In genomic region chr4:72744103-72744725, GRCh38 we compare ENCODE assay signal across 20 cellular contexts.
"Had no signal": no experiment of that assay in that cellular context is flagged by ENCODE, and none has a peak within 500 bp of the region (broad histone marks: within the 10 kb centered on the region; RNA-seq: fewer than 3 reads in every experiment).

No MANE protein-coding gene starts in this region.

- H3K9me3 ChIP-seq: esophagus muscularis mucosa, vagina had no signal

- H3K4me1 Mint-ChIP-seq: activated CD4-positive, alpha-beta T cell treated with anti-CD3 and anti-CD28 coated beads, Interleukin-2, amount 10 ng/mL, durations not matched to agents 24 days and 14 days; activated naive CD8-positive, alpha-beta T cell treated with anti-CD3 and anti-CD28 coated beads, Interleukin-2, amount 10 ng/mL, durations not matched to agents 7 days and 5 days had no signal

- H3K36me3 Mint-ChIP-seq: activated naive CD8-positive, alpha-beta T cell treated with anti-CD3 and anti-CD28 coated beads, Interleukin-2, amount 10 ng/mL, durations not matched to agents 7 days and 5 days; natural killer cell treated with Interleukin-12 subunit alpha and Interleukin-12 subunit beta and Interleukin-15 and Interleukin-18, amount 100 ng/mL, for 72 hours had no signal

- H3K27ac ChIP-seq: esophagus muscularis mucosa, foreskin keratinocyte, tibial nerve, vagina had no signal

- ATAC-seq: activated T-cell treated with anti-CD3 and anti-CD28 coated beads, Interleukin-2, amount 50 U/mL, for 72 hours; foreskin keratinocyte; natural killer cell treated with Interleukin-12 subunit alpha and Interleukin-12 subunit beta and Interleukin-15 and Interleukin-18, amount 100 ng/mL, for 72 hours; right cardiac atrium had no signal

- H3K27ac Mint-ChIP-seq: activated CD4-positive, alpha-beta T cell treated with anti-CD3 and anti-CD28 coated beads, Interleukin-2, amount 10 ng/mL, durations not matched to agents 24 days and 14 days; activated naive CD8-positive, alpha-beta T cell treated with anti-CD3 and anti-CD28 coated beads, Interleukin-2, amount 10 ng/mL, durations not matched to agents 7 days and 5 days; activated T-cell treated with anti-CD3 and anti-CD28 coated beads, Interleukin-2, amount 50 U/mL, for 72 hours; natural killer cell treated with Interleukin-12 subunit alpha and Interleukin-12 subunit beta and Interleukin-15 and Interleukin-18, amount 100 ng/mL, for 72 hours had no signal

- DNase-seq: activated CD4-positive, alpha-beta T cell treated with anti-CD3 and anti-CD28 coated beads, Interleukin-2, amount 10 ng/mL, durations not matched to agents 24 days and 14 days; activated CD4-positive, CD25-positive, alpha-beta regulatory T cell; activated CD8-positive, alpha-beta memory T cell treated with anti-CD3 and anti-CD28 coated beads, Interleukin-2, amount 50 U/mL, for 48 hours; activated gamma-delta T cell; activated naive CD8-positive, alpha-beta T cell treated with anti-CD3 and anti-CD28 coated beads, Interleukin-2, amount 10 ng/mL, durations not matched to agents 7 days and 5 days; activated T-cell treated with anti-CD3 and anti-CD28 coated beads, Interleukin-2, amount 50 U/mL, for 72 hours; anterior cingulate cortex; caudate nucleus; posterior cingulate gyrus; right cardiac atrium; stimulated activated CD4-positive, alpha-beta T cell treated with anti-CD3 and anti-CD28 coated beads, Interleukin-15, amount 100 ng/mL, for 24 hours; stimulated activated CD4-positive, alpha-beta T cell treated with anti-CD3 and anti-CD28 coated beads, Interleukin-4, amount 100 ng/mL, for 24 hours; stimulated activated naive CD4-positive, alpha-beta T cell; substantia nigra had no signal

- H3K36me3 ChIP-seq: esophagus muscularis mucosa, tibial nerve, vagina had no signal

- H3K27me3 Mint-ChIP-seq: activated CD4-positive, alpha-beta T cell treated with anti-CD3 and anti-CD28 coated beads, Interleukin-2, amount 10 ng/mL, durations not matched to agents 24 days and 14 days; activated naive CD8-positive, alpha-beta T cell treated with anti-CD3 and anti-CD28 coated beads, Interleukin-2, amount 10 ng/mL, durations not matched to agents 7 days and 5 days; natural killer cell treated with Interleukin-12 subunit alpha and Interleukin-12 subunit beta and Interleukin-15 and Interleukin-18, amount 100 ng/mL, for 72 hours had no signal

- H3K4me1 ChIP-seq: foreskin keratinocyte, tibial nerve, vagina had no signal

- H3K4me3 ChIP-seq: esophagus muscularis mucosa, skin epidermis, tibial nerve, vagina had no signal

- H3K4me3 Mint-ChIP-seq: activated CD4-positive, alpha-beta T cell treated with anti-CD3 and anti-CD28 coated beads, Interleukin-2, amount 10 ng/mL, durations not matched to agents 24 days and 14 days; activated naive CD8-positive, alpha-beta T cell treated with anti-CD3 and anti-CD28 coated beads, Interleukin-2, amount 10 ng/mL, durations not matched to agents 7 days and 5 days; activated T-cell treated with anti-CD3 and anti-CD28 coated beads, Interleukin-2, amount 50 U/mL, for 72 hours; natural killer cell treated with Interleukin-12 subunit alpha and Interleukin-12 subunit beta and Interleukin-15 and Interleukin-18, amount 100 ng/mL, for 72 hours had no signal

- H3K9me3 Mint-ChIP-seq: activated CD4-positive, alpha-beta T cell treated with anti-CD3 and anti-CD28 coated beads, Interleukin-2, amount 10 ng/mL, durations not matched to agents 24 days and 14 days; activated naive CD8-positive, alpha-beta T cell treated with anti-CD3 and anti-CD28 coated beads, Interleukin-2, amount 10 ng/mL, durations not matched to agents 7 days and 5 days had no signal

- H3K27me3 ChIP-seq: esophagus muscularis mucosa, foreskin keratinocyte, tibial nerve, vagina had no signal
